13 cellular contexts compared by ENCODE assay signal in genomic region chr12:57227315-57228115, GRCh38. TPM values are rescaled to one million over a fixed set of nuclear protein-coding genes. Genes with fewer than 3 reads are reported as not detected.
DNase-seq lines count a peak whose midpoint lies in the region; ATAC-seq, FAIRE-seq and TF ChIP-seq lines count a peak whose summit lies in the region.
"Had no signal": no experiment of that assay in that cellular context is flagged by ENCODE, and none has a peak within 500 bp of the region (broad histone marks: within the 10 kb centered on the region; RNA-seq: fewer than 3 reads in every experiment).

No MANE protein-coding gene starts in this region.

- FAIRE-seq in pancreas (lab: Jason Lieb, UNC) (no peak), kidney (lab: Jason Lieb, UNC) (no peak)

- H3K9me3 Mint-ChIP-seq in chondrocyte (ENCODE audit: low read depth) = no peaks in the 10 kb centered on the region
- H3K9me3 Mint-ChIP-seq in nephron progenitor cell = no peaks in the 10 kb centered on the region
- H3K9me3 Mint-ChIP-seq: dendritic cell treated with granulocyte-macrophage colony-stimulating factor and Interleukin-4, amounts not matched to agents 40 ng/mL and 50 ng/mL, for 4 days had no signal

- H3K4me3 ChIP-seq in pancreas (peak overlapping the region in 1 of 4 donors; percentile 7), kidney (ENCODE audit: low read length in 2 of 2) (no peak overlapping the region)

- H3K27ac ChIP-seq in pancreas (no peak overlapping the region), kidney (ENCODE audit: low read depth in 2 of 2, low read length in 2 of 2) (no peak overlapping the region)
- H3K27ac ChIP-seq: parathyroid adenoma had no signal

- H3K36me3 ChIP-seq in pancreas (peaks cover 0 to 10% (median 0%) of the 10 kb centered on the region in 3 donors), kidney (ENCODE audit: control insufficient read depth in 1 of 2, insufficient read depth in 2 of 2, low read length in 2 of 2) (peaks cover under 1 to 7% of the 10 kb centered on the region in 2 donors)

- H3K9ac ChIP-seq in kidney (ENCODE audit: low read length in 2 of 2) = no peak overlapping the region
- H3K9ac ChIP-seq: parathyroid adenoma had no signal

- TF ChIP-seq CTCF in chondrocyte (IDR thresholded peaks at IDR 0.05) = no peak
- TF ChIP-seq CTCF in nephron progenitor cell (IDR thresholded peaks at IDR 0.05) = no peak
- TF ChIP-seq CTCF in pancreas (IDR thresholded peaks at IDR 0.05) = no peak
- no peak for TF ChIP-seq CTCF in kidney (IDR thresholded peaks at IDR 0.05; ENCODE audit: borderline replicate concordance, extremely low read depth, insufficient read depth)

- intact Hi-C loops in pancreas (cut with DNase I) (no loop called here), kidney (cut with DNase I) (no loop called here)

- H3K27me3 Mint-ChIP-seq in chondrocyte (ENCODE audit: low read depth) = no peaks in the 10 kb centered on the region
- peaks cover 40% of the 10 kb centered on the region for H3K27me3 Mint-ChIP-seq in nephron progenitor cell (ENCODE audit: low read depth, poor library complexity)

- no peaks in the 10 kb centered on the region for H3K9me3 ChIP-seq in pancreas
- no peaks in the 10 kb centered on the region for H3K9me3 ChIP-seq in kidney (ENCODE audit: control insufficient read depth in 1 of 2, low read length in 2 of 2)

- peak overlapping the region; percentile 45 for H3K4me3 Mint-ChIP-seq in chondrocyte (ENCODE audit: unreplicated experiment)
- peak overlapping the region; percentile 77 for H3K4me3 Mint-ChIP-seq in nephron progenitor cell

- H3K4me1 Mint-ChIP-seq in chondrocyte (ENCODE audit: low read depth) = peaks cover 51% of the 10 kb centered on the region
- H3K4me1 Mint-ChIP-seq in nephron progenitor cell = peaks cover 93% of the 10 kb centered on the region

- no peaks in the 10 kb centered on the region for H3K27me3 ChIP-seq in pancreas

- ATAC-seq in GM19023 (IDR thresholded peaks at IDR 0.05; ENCODE audit: unreplicated experiment) (no peak), pancreas (no peak)

- H3K36me3 Mint-ChIP-seq in chondrocyte (ENCODE audit: low read depth) = peaks cover 11% of the 10 kb centered on the region
- H3K36me3 Mint-ChIP-seq in nephron progenitor cell (ENCODE audit: low read depth) = peaks cover 11% of the 10 kb centered on the region

- peak; percentile 14 for DNase-seq in NCI-H2227 (lab: John Stamatoyannopoulos, UW; ENCODE audit: unreplicated experiment)
- no peak for DNase-seq in NCI-H2227 treated with DMSO at 0.1 percent for 48 hours (lab: John Stamatoyannopoulos, UW)
- DNase-seq in NCI-H146 treated with DMSO at 0.1 percent for 48 hours (lab: John Stamatoyannopoulos, UW; ENCODE audit: unreplicated experiment) = peak; percentile 37
- DNase-seq in chondrocyte (ENCODE audit: low spot score) = no peak
- no peak for DNase-seq in nephron progenitor cell
- no peak for DNase-seq in pancreas
- DNase-seq in kidney = no peak
- DNase-seq: ACHN, T1000 had no signal

- WGBS in pancreas, 2 donors = 66 to 75% methylated on average over 7 to 8 of the region's 8 CpGs

- H3K27ac Mint-ChIP-seq in chondrocyte (ENCODE audit: unreplicated experiment) = peak overlapping the region; percentile 30
- H3K27ac Mint-ChIP-seq in nephron progenitor cell = no peak overlapping the region
- H3K27ac Mint-ChIP-seq: dendritic cell treated with granulocyte-macrophage colony-stimulating factor and Interleukin-4, amounts not matched to agents 40 ng/mL and 50 ng/mL, for 4 days had no signal

- H3K4me1 ChIP-seq in pancreas (peaks cover 0 to 13% (median 8%) of the 10 kb centered on the region in 3 donors), kidney (ENCODE audit: control insufficient read depth in 1 of 2, insufficient read depth in 1 of 2, low read depth in 1 of 2, low read length in 2 of 2) (peaks cover 8 to 10% of the 10 kb centered on the region in 2 donors)

RNA-seq across cellular contexts. Expression of gene SHMT2, which starts 2.0 kb away (rescaled TPM):
- total RNA-seq in chondrocyte = 112 to 292 TPM (median 291 TPM) in 3 replicates
- total RNA-seq in pancreas = 100 to 1,000 TPM in 1 of 6 donors, 10 to 100 TPM in 5; 44.8 to 183 (median 63.9) TPM
- 10 to 100 TPM; 20.0 to 29.8 TPM for polyA plus RNA-seq in pancreas
- total RNA-seq in kidney = 70.1 TPM
- polyA plus RNA-seq in kidney (ENCODE audit: insufficient read depth, low read depth, low replicate concordance) = 49.3 TPM

RNA-seq across cellular contexts. Expression of gene NXPH4, which starts 10.9 kb away (rescaled TPM):
- total RNA-seq in chondrocyte (75.4 to 85.4 TPM (median 82.8 TPM) in 3 replicates), pancreas (1 to 10 TPM in 4 of 6 donors, under 1 TPM in 2; 0.37 to 3.3 (median 1.2) TPM), kidney (0.16 TPM)
- polyA plus RNA-seq in pancreas (under 1 TPM; 0.28 to 0.38 TPM), kidney (ENCODE audit: insufficient read depth, low read depth, low replicate concordance) (0.71 TPM)
- total RNA-seq: ureter had no signal

RNA-seq across cellular contexts. Expression of gene STAC3, which starts 23.5 kb away (rescaled TPM):
- 1.1 to 2.8 TPM (median 1.3 TPM) in 3 replicates for total RNA-seq in chondrocyte
- total RNA-seq in pancreas = 1 to 10 TPM in 2 of 6 donors, under 1 TPM in 4; 0.46 to 2.1 (median 0.76) TPM
- polyA plus RNA-seq in pancreas = 1 to 10 TPM; 2.5 to 3.0 TPM
- 3.1 TPM for total RNA-seq in kidney
- polyA plus RNA-seq in kidney (ENCODE audit: insufficient read depth, low read depth, low replicate concordance) = 1.5 TPM

Comparison
In these comparisons a context has a peak if more than half of its experiments do, and no peak if none do; other contexts are left out.
1. DNase-seq: peak in NCI-H2227 (single experiment) and NCI-H146 treated with DMSO at 0.1 percent for 48 hours (single experiment); none in NCI-H2227 treated with DMSO at 0.1 percent for 48 hours (single experiment), chondrocyte (single experiment), nephron progenitor cell (single experiment), pancreas (0 of 6) and kidney (single experiment).
2. RNA of gene NXPH4, which starts 10.9 kb away (total RNA-seq): 75.4 to 85.4 TPM in chondrocyte; 0.37 to 3.3 TPM in pancreas and 0.16 TPM in kidney (single experiment); every median in the first group is over 10 times any median in the second.